Comparison of ENCODE assay signal across 26 cellular contexts in the genomic region with DNA sequence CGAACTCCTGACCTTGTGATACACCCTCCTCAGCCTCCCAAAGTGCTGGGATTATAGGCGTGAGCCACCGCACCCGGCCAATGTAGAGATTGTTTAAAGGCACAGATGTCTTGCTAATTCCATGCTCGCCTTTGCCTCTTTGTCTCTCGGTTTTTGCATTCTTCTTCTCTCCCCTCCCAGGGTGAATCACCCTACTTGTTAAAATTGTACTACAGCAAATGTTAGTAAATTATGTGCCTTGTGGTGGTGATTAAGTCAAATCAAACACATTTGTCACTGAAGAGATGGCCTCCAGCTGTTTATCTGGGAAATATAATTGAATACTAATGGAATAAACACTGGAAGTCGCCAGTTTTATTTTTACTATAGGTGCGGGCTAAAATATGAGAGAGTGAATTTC.
"Had no signal": no experiment of that assay in that cellular context is flagged by ENCODE, and none has a peak within 500 bp of the region (broad histone marks: within the 10 kb centered on the region; RNA-seq: fewer than 3 reads in every experiment).

No MANE protein-coding gene starts in this region.

- H3K79me2 ChIP-seq: parathyroid adenoma had no signal

- DNase-seq: activated CD4-positive, alpha-beta T cell treated with anti-CD3 and anti-CD28 coated beads, Interleukin-2, amount 10 ng/mL, durations not matched to agents 7 days and 5 days; activated CD8-positive, alpha-beta T cell treated with anti-CD3 and anti-CD28 coated beads, Interleukin-2, amount 10 ng/mL, durations not matched to agents 7 days and 5 days; activated naive CD4-positive, alpha-beta T cell treated with Interleukin-2 at 50 U/mL for 16 hours; activated naive CD8-positive, alpha-beta T cell treated with anti-CD3 and anti-CD28 coated beads, Interleukin-2, amount 10 ng/mL, durations not matched to agents 7 days and 5 days; activated T-cell treated with anti-CD3 and anti-CD28 coated beads, Interleukin-2, amount 50 U/mL, for 24 hours; amygdala; colonic mucosa; foreskin melanocyte; glutamatergic neuron; hippocampal formation; islet precursor cell; stimulated activated CD4-positive, alpha-beta T cell treated with anti-CD3 and anti-CD28 coated beads, Interleukin-4, amount 100 ng/mL, for 24 hours; stomach; upper lobe of left lung had no signal

- H2AFZ ChIP-seq: parathyroid adenoma had no signal

- H3K36me3 Mint-ChIP-seq: activated naive CD8-positive, alpha-beta T cell treated with anti-CD3 and anti-CD28 coated beads, Interleukin-2, amount 10 ng/mL, durations not matched to agents 7 days and 5 days; brain; mesothelial cell of epicardium; stimulated activated effector memory CD8-positive, alpha-beta T cell treated with anti-CD3 and anti-CD28 coated beads, Interleukin-12 subunit alpha, Interleukin-12 subunit beta, amount 100 ng/mL, for 72 hours had no signal

- H3K4me1 ChIP-seq: colonic mucosa, parathyroid adenoma, right lobe of liver, stomach, upper lobe of left lung had no signal

- H3K9me3 ChIP-seq: colonic mucosa, right lobe of liver, stomach, thoracic aorta, upper lobe of left lung had no signal

- H3K9ac ChIP-seq: parathyroid adenoma had no signal

- H3K4me3 ChIP-seq: colonic mucosa, right lobe of liver, smooth muscle cell, stomach, thoracic aorta, upper lobe of left lung had no signal

- H3K27ac ChIP-seq: colonic mucosa, parathyroid adenoma, right lobe of liver, stomach, thoracic aorta, upper lobe of left lung had no signal

- ATAC-seq: activated CD4-positive, CD25-positive, alpha-beta regulatory T cell treated with anti-CD3 and anti-CD28 coated beads, Interleukin-2, amount 50 U/mL, for 24 hours; activated CD8-positive, alpha-beta T cell treated with anti-CD3 and anti-CD28 coated beads, Interleukin-2, amount 10 ng/mL, durations not matched to agents 7 days and 5 days; left lobe of liver; right lobe of liver; stimulated activated effector memory CD8-positive, alpha-beta T cell treated with anti-CD3 and anti-CD28 coated beads, Interleukin-12 subunit alpha, Interleukin-12 subunit beta, amount 100 ng/mL, for 72 hours had no signal

- H3K27me3 ChIP-seq: colonic mucosa, right lobe of liver, upper lobe of left lung had no signal

- H3K36me3 ChIP-seq: colonic mucosa, right lobe of liver, stomach, thoracic aorta, upper lobe of left lung had no signal

- H3K27me3 Mint-ChIP-seq: activated CD4-positive, alpha-beta T cell treated with anti-CD3 and anti-CD28 coated beads, Interleukin-2, amount 10 ng/mL, durations not matched to agents 7 days and 5 days; activated naive CD8-positive, alpha-beta T cell treated with anti-CD3 and anti-CD28 coated beads, Interleukin-2, amount 10 ng/mL, durations not matched to agents 7 days and 5 days; activated T-cell treated with anti-CD3 and anti-CD28 coated beads, Interleukin-2, amount 50 U/mL, for 24 hours; brain had no signal

- H3K4me3 Mint-ChIP-seq: activated CD4-positive, alpha-beta T cell treated with anti-CD3 and anti-CD28 coated beads, Interleukin-2, amount 10 ng/mL, durations not matched to agents 7 days and 5 days; activated CD8-positive, alpha-beta T cell treated with anti-CD3 and anti-CD28 coated beads, Interleukin-2, amount 10 ng/mL, durations not matched to agents 7 days and 5 days; activated naive CD8-positive, alpha-beta T cell treated with anti-CD3 and anti-CD28 coated beads, Interleukin-2, amount 10 ng/mL, durations not matched to agents 7 days and 5 days; activated T-cell treated with anti-CD3 and anti-CD28 coated beads, Interleukin-2, amount 50 U/mL, for 24 hours; brain; central memory CD8-positive, alpha-beta T cell; mesothelial cell of epicardium; nephron; stimulated activated effector memory CD8-positive, alpha-beta T cell treated with anti-CD3 and anti-CD28 coated beads, Interleukin-12 subunit alpha, Interleukin-12 subunit beta, amount 100 ng/mL, for 72 hours had no signal

- H3K27ac Mint-ChIP-seq: activated CD4-positive, alpha-beta T cell treated with anti-CD3 and anti-CD28 coated beads, Interleukin-2, amount 10 ng/mL, durations not matched to agents 7 days and 5 days; activated CD8-positive, alpha-beta T cell treated with anti-CD3 and anti-CD28 coated beads, Interleukin-2, amount 10 ng/mL, durations not matched to agents 7 days and 5 days; activated naive CD8-positive, alpha-beta T cell treated with anti-CD3 and anti-CD28 coated beads, Interleukin-2, amount 10 ng/mL, durations not matched to agents 7 days and 5 days; activated T-cell treated with anti-CD3 and anti-CD28 coated beads, Interleukin-2, amount 50 U/mL, for 24 hours; activated T-helper 2 cell treated with anti-CD3 and anti-CD28 coated beads, Interferon-gamma antibody, Interleukin-2, Interleukin-4, amounts not matched to agents 10 μg/mL and 5 μg/mL and 100 μg/mL, durations not matched to agents 14 hours and 24 hours and 36 hours; brain; mesothelial cell of epicardium; nephron; stimulated activated effector memory CD8-positive, alpha-beta T cell treated with anti-CD3 and anti-CD28 coated beads, Interleukin-12 subunit alpha, Interleukin-12 subunit beta, amount 100 ng/mL, for 72 hours had no signal

- H3K4me1 Mint-ChIP-seq: activated CD4-positive, alpha-beta T cell treated with anti-CD3 and anti-CD28 coated beads, Interleukin-2, amount 10 ng/mL, durations not matched to agents 7 days and 5 days; activated naive CD8-positive, alpha-beta T cell treated with anti-CD3 and anti-CD28 coated beads, Interleukin-2, amount 10 ng/mL, durations not matched to agents 7 days and 5 days; central memory CD8-positive, alpha-beta T cell; stimulated activated effector memory CD8-positive, alpha-beta T cell treated with anti-CD3 and anti-CD28 coated beads, Interleukin-12 subunit alpha, Interleukin-12 subunit beta, amount 100 ng/mL, for 72 hours had no signal

- H3K9me3 Mint-ChIP-seq: activated CD4-positive, alpha-beta T cell treated with anti-CD3 and anti-CD28 coated beads, Interleukin-2, amount 10 ng/mL, durations not matched to agents 7 days and 5 days; central memory CD8-positive, alpha-beta T cell; mesothelial cell of epicardium; nephron had no signal

- H3K4me2 ChIP-seq: smooth muscle cell had no signal
